Comparison of ENCODE assay signal across 8 cellular contexts in genomic region chr7:92864169-92864568, GRCh38. TPM values are rescaled to one million over a fixed set of nuclear protein-coding genes. Genes with fewer than 3 reads are reported as not detected.
DNase-seq lines count a peak whose midpoint lies in the region; FAIRE-seq and TF ChIP-seq lines count a peak whose summit lies in the region.
"Not testable (repeated sequence)": the region's sequence is repeated elsewhere in the genome, so short reads cannot be mapped to it uniquely, and the experiment has no call there.

No MANE protein-coding gene starts in this region.

- H3K9me1 ChIP-seq in endothelial cell of umbilical vein (replicated peaks; ENCODE audit: control insufficient read depth, extremely low read depth, insufficient read depth, low read length), result not testable (repeated sequence)

- H3K4me1 ChIP-seq in SK-N-SH (ENCODE audit: control insufficient read depth in 1 of 2, insufficient read depth in 2 of 2, low read depth in 1 of 2, low read length in 1 of 2); endothelial cell of umbilical vein (ENCODE audit: control insufficient read depth, extremely low read depth, insufficient read depth, low read length); mesendoderm (ENCODE audit: control insufficient read depth, low read depth, low read length): not testable (repeated sequence)

- H3K27me3 Mint-ChIP-seq in CD14-positive monocyte (ENCODE audit: low read depth in 3 of 3); HFFc6 (ENCODE audit: insufficient read depth); activated naive CD4-positive, alpha-beta T cell treated with anti-CD3 and anti-CD28 coated beads for 36 hours (ENCODE audit: low read depth): not testable (repeated sequence)

- not testable (repeated sequence) for TF ChIP-seq RAD21 in SK-N-SH (IDR thresholded peaks at IDR 0.05; ENCODE audit: low read length)

- H3K9ac ChIP-seq in SK-N-SH; endothelial cell of umbilical vein (replicated peaks; ENCODE audit: extremely low read depth, insufficient read depth, low read length); mesendoderm (ENCODE audit: low read length): not testable (repeated sequence)

- H3K56ac ChIP-seq in mesendoderm (ENCODE audit: low read length), result not testable (repeated sequence)

- H3K36me3 ChIP-seq in SK-N-SH (replicated peaks in 1 of 2; ENCODE audit: control insufficient read depth in 1 of 2, insufficient read depth in 2 of 2, low read length in 1 of 2); endothelial cell of umbilical vein (ENCODE audit: control insufficient read depth in 2 of 2, extremely low read depth in 1 of 2, insufficient read depth in 2 of 2, low read length in 2 of 2); mesendoderm (ENCODE audit: control insufficient read depth, insufficient read depth, low read length): not testable (repeated sequence)

- dilution Hi-C loops in endothelial cell of umbilical vein (cut with MboI; ENCODE audit: extremely low pct_ligation_motif_present, low sequenced_read_pairs), result not testable (repeated sequence)

- H3K9me3 Mint-ChIP-seq in CD14-positive monocyte (peaks cover 8 to 17% (median 10%) of the 10 kb centered on the region in 7 donors), HFFc6 (peaks cover 36% of the 10 kb centered on the region)
- H3K9me3 Mint-ChIP-seq in activated naive CD4-positive, alpha-beta T cell treated with anti-CD3 and anti-CD28 coated beads for 36 hours, result peaks cover 13% of the 10 kb centered on the region

- not testable (repeated sequence) for H3K23ac ChIP-seq in mesendoderm (ENCODE audit: low read length)

- H3K27ac Mint-ChIP-seq in CD14-positive monocyte, HFFc6: not testable (repeated sequence)
- H3K27ac Mint-ChIP-seq in activated naive CD4-positive, alpha-beta T cell treated with anti-CD3 and anti-CD28 coated beads for 36 hours, result peak overlapping the region; percentile 42

- not testable (repeated sequence) for H3K36me3 Mint-ChIP-seq in CD14-positive monocyte; activated naive CD4-positive, alpha-beta T cell treated with anti-CD3 and anti-CD28 coated beads for 36 hours (ENCODE audit: low read depth)
- H3K36me3 Mint-ChIP-seq in HFFc6 (ENCODE audit: low read depth), result peaks cover 47% of the 10 kb centered on the region

- H3K9me3 ChIP-seq in SK-N-SH; endothelial cell of umbilical vein (replicated peaks; ENCODE audit: control insufficient read depth, insufficient read depth, low read length): not testable (repeated sequence)

- BruUV-seq in endothelial cell of umbilical vein (replicated peaks; lab: Mats Ljungman, UMichigan), result not testable (repeated sequence)

- TF ChIP-seq POLR2A in endothelial cell of umbilical vein (IDR thresholded peaks at IDR 0.05; ENCODE audit: low read depth, low read length), result not testable (repeated sequence)

- intact Hi-C loops in CD14-positive monocyte (cut with micrococcal nuclease); activated naive CD4-positive, alpha-beta T cell treated with anti-CD3 and anti-CD28 coated beads for 36 hours (cut with micrococcal nuclease): not testable (repeated sequence)
- intact Hi-C loops in endothelial cell of umbilical vein (cut with micrococcal nuclease), result loop anchor here (1.0 kb wide), 1 partner anchor 173 kb away; no protein-coding TSS in a partner anchor

- not testable (repeated sequence) for H3K4ac ChIP-seq in mesendoderm (ENCODE audit: low read depth, low read length)

- H3K27ac ChIP-seq in SK-N-SH (ENCODE audit: low read depth in 2 of 2, low read length in 1 of 2); endothelial cell of umbilical vein (ENCODE audit: insufficient read depth, low read depth, low read length); mesendoderm (ENCODE audit: low read depth, low read length): not testable (repeated sequence)

- not testable (repeated sequence) for H4K5ac ChIP-seq in mesendoderm (ENCODE audit: low read length)

- H3K18ac ChIP-seq in mesendoderm (ENCODE audit: low read length), result not testable (repeated sequence)

- 45% methylated on average over 5 of the region's 5 CpGs for WGBS in SK-N-SH (ENCODE audit: low lambda C conversion rate)
- no CpG with 5 or more reads among the region's 5 CpGs for WGBS in mesendoderm (ENCODE audit: extremely low coverage, insufficient coverage, low lambda C conversion rate)

- H2AFZ ChIP-seq in SK-N-SH (ENCODE audit: low read depth), result not testable (repeated sequence)
- peak overlapping the region; percentile 48 for H2AFZ ChIP-seq in endothelial cell of umbilical vein (ENCODE audit: low read depth, low read length)

- FAIRE-seq in endothelial cell of umbilical vein (lab: Jason Lieb, UNC), result not testable (repeated sequence)

- not testable (repeated sequence) for H3K9me2 ChIP-seq in SK-N-SH

- H3K4me1 Mint-ChIP-seq in CD14-positive monocyte; HFFc6 (ENCODE audit: low read depth); activated naive CD4-positive, alpha-beta T cell treated with anti-CD3 and anti-CD28 coated beads for 36 hours (ENCODE audit: low read depth): not testable (repeated sequence)

- H4K20me1 ChIP-seq in SK-N-SH (ENCODE audit: insufficient read depth); endothelial cell of umbilical vein (replicated peaks; ENCODE audit: control insufficient read depth, extremely low read depth, insufficient read depth, low read length): not testable (repeated sequence)

- H3K4me3 Mint-ChIP-seq in CD14-positive monocyte; HFFc6; activated naive CD4-positive, alpha-beta T cell treated with anti-CD3 and anti-CD28 coated beads for 36 hours: not testable (repeated sequence)

- H3K4me3 ChIP-seq in SK-N-SH (ENCODE audit: low read depth in 2 of 2, low read length in 1 of 2); endothelial cell of umbilical vein (replicated peaks in 1 of 3; ENCODE audit: insufficient read depth in 1 of 3, low read depth in 1 of 3, low read length in 3 of 3); mesendoderm (ENCODE audit: low read length): not testable (repeated sequence)

- peak; percentile 35 for TF ChIP-seq CTCF in CD14-positive monocyte (IDR thresholded peaks at IDR 0.05)
- TF ChIP-seq CTCF in HFFc6 (IDR thresholded peaks at IDR 0.05), result peak; percentile 22; the same call in 1 of the 2 replicates
- TF ChIP-seq CTCF in SK-N-SH (IDR thresholded peaks at IDR 0.05), result peak; percentile 38
- TF ChIP-seq CTCF in endothelial cell of umbilical vein (IDR thresholded peaks at IDR 0.05; ENCODE audit: extremely low read depth in 1 of 2, insufficient read depth in 1 of 2, low read depth in 1 of 2, low read length in 2 of 2), result not testable (repeated sequence)

- H2BK15ac ChIP-seq in mesendoderm (replicated peaks; ENCODE audit: low read depth), result not testable (repeated sequence)

- CTCF ChIA-PET in SK-N-SH (lab: Yijun Ruan, JAX), result interaction anchor here (0.9 to 2.4 kb wide), 4 partner anchors 9 to 90 kb away, joined by 3 to 9 read pairs (median 3); no protein-coding TSS in a partner anchor
- CTCF ChIA-PET in activated naive CD4-positive, alpha-beta T cell treated with anti-CD3 and anti-CD28 coated beads for 36 hours (lab: Charles Lee), result interaction anchor here (0.7 to 1.7 kb wide), 4 partner anchors 13 to 173 kb away, joined by 3 to 5 read pairs (median 3); no protein-coding TSS in a partner anchor
- CTCF ChIA-PET in endothelial cell of umbilical vein (lab: Charles Lee), result interaction anchor here (1.3 to 1.4 kb wide), 2 partner anchors 10 kb away, joined by 3 to 5 read pairs; no protein-coding TSS in a partner anchor

- not testable (repeated sequence) for H2BK120ac ChIP-seq in mesendoderm (ENCODE audit: low read depth, low read length)

- not testable (repeated sequence) for H4K8ac ChIP-seq in mesendoderm (ENCODE audit: low read depth, low read length)

- not testable (repeated sequence) for DNase-seq in CD14-positive monocyte (ENCODE audit: low spot score); HFFc6; SK-N-SH
- DNase-seq in NCI-H748 (lab: John Stamatoyannopoulos, UW; ENCODE audit: unreplicated experiment) (peak; percentile 43), endothelial cell of umbilical vein (ENCODE audit: low read depth, low spot score) (peak; percentile 9), mesendoderm (peak; percentile 72)
- DNase-seq in activated naive CD4-positive, alpha-beta T cell treated with anti-CD3 and anti-CD28 coated beads for 36 hours, result peak; percentile 35
- DNase-seq in stimulated activated naive CD4-positive, alpha-beta T cell treated with Interleukin-2 at 50 U/mL for 16 hours (lab: John Stamatoyannopoulos, UW), result peak; percentile 18

- H3K79me1 ChIP-seq in mesendoderm (ENCODE audit: low read length), result not testable (repeated sequence)

- H3K79me2 ChIP-seq in SK-N-SH (ENCODE audit: insufficient read depth); endothelial cell of umbilical vein (ENCODE audit: control insufficient read depth, insufficient read depth, low read length); mesendoderm (ENCODE audit: control insufficient read depth, insufficient read depth, low read length): not testable (repeated sequence)

- not testable (repeated sequence) for H2AK5ac ChIP-seq in mesendoderm (ENCODE audit: low read length)

- H3K4me2 ChIP-seq in SK-N-SH; endothelial cell of umbilical vein (ENCODE audit: insufficient read depth, low read length); mesendoderm (ENCODE audit: low read length): not testable (repeated sequence)

- TF ChIP-seq EP300 in SK-N-SH (IDR thresholded peaks at IDR 0.05; ENCODE audit: borderline replicate concordance in 1 of 2, low read depth in 1 of 2, low read length in 1 of 2), result not testable (repeated sequence)

- not testable (repeated sequence) for H3K27me3 ChIP-seq in SK-N-SH (ENCODE audit: insufficient read depth); endothelial cell of umbilical vein (ENCODE audit: control insufficient read depth in 2 of 2, insufficient read depth in 2 of 2, low read length in 2 of 2); mesendoderm (ENCODE audit: insufficient read depth, low read length, poor library complexity)

- POLR2A ChIA-PET in SK-N-SH (lab: Yijun Ruan, JAX); endothelial cell of umbilical vein (lab: Charles Lee): not testable (repeated sequence)

- not testable (repeated sequence) for H3F3A ChIP-seq in SK-N-SH (replicated peaks; ENCODE audit: insufficient read depth)

- not testable (repeated sequence) for H2BK5ac ChIP-seq in mesendoderm (ENCODE audit: low read length)

RNA-seq across cellular contexts. Expression of gene CDK6, which starts 27.8 kb away (rescaled TPM):
- polyA plus RNA-seq in CD14-positive monocyte (1 to 10 TPM; 3.4 to 4.3 TPM), SK-N-SH (2012; rRNA removed) (30.3 and 33.2 TPM in 2 replicates), endothelial cell of umbilical vein (6.0 and 6.7 TPM in 2 replicates)
- total RNA-seq in HFFc6 (2021; fragmentation: NEBNext Ultra II Directional; extraction: Animal tissue kit (Norgen Biotek cat#: 25700)), result 10 to 100 TPM; 54.5 to 90.0 (median 58.9) TPM
- polyA plus RNA-seq in SK-N-SH (2012; cell fraction: cytosol; rRNA removed), result 29.6 and 31.5 TPM in 2 replicates
- polyA plus RNA-seq in SK-N-SH (2012; cell fraction: nucleus; rRNA removed), result 53.3 and 69.9 TPM in 2 replicates
- 100 to 1,000 TPM in 1 of 2 experiments, 10 to 100 TPM in 1; 99.4 to 101 TPM for total RNA-seq in activated naive CD4-positive, alpha-beta T cell treated with anti-CD3 and anti-CD28 coated beads for 36 hours
- 28.2 and 28.7 TPM in 2 replicates for total RNA-seq in endothelial cell of umbilical vein
- 5.0 and 5.5 TPM in 2 replicates for polyA plus RNA-seq in endothelial cell of umbilical vein (2011; cell fraction: cytosol; rRNA removed)
- polyA plus RNA-seq in endothelial cell of umbilical vein (2011; cell fraction: nucleus; rRNA removed), result 21.9 and 22.8 TPM in 2 replicates
- 5.2 and 7.4 TPM in 2 replicates for polyA plus RNA-seq in endothelial cell of umbilical vein (2012)
- 37.2 and 55.8 TPM in 2 replicates for polyA minus RNA-seq in endothelial cell of umbilical vein
- polyA minus RNA-seq in endothelial cell of umbilical vein (2011; cell fraction: cytosol; rRNA and poly(A)+ RNA removed), result 90.3 TPM
- polyA minus RNA-seq in endothelial cell of umbilical vein (2011; cell fraction: nucleus; rRNA and poly(A)+ RNA removed), result 69.8 and 112 TPM in 2 replicates
- polyA plus RNA-seq in mesendoderm (2013, experiment 1 of 2), result 10.9 TPM
- 9.9 TPM for polyA plus RNA-seq in mesendoderm (2013, experiment 2 of 2)
